8 cellular contexts compared by ENCODE assay signal in genomic region chr1:202315576-202316168, GRCh38. TPM values are rescaled to one million over a fixed set of nuclear protein-coding genes. Genes with fewer than 3 reads are reported as not detected.
DNase-seq lines count a peak whose midpoint lies in the region; ATAC-seq and TF ChIP-seq lines count a peak whose summit lies in the region.

No MANE protein-coding gene starts in this region.

- DNase-seq in A172 (ENCODE audit: low spot score) = peak; percentile 75
- peak; percentile 87 for DNase-seq in NCI-H1436 (lab: John Stamatoyannopoulos, UW)
- DNase-seq in T follicular helper cell (ENCODE audit: low read depth) = peak; percentile 58
- DNase-seq in activated naive CD8-positive, alpha-beta T cell treated with anti-CD3 and anti-CD28 coated beads, Interleukin-2, amount 50 U/mL, for 16 hours (ENCODE audit: low read depth, low spot score) = peak; percentile 45
- peak; percentile 61 to 70 for DNase-seq in heart right ventricle
- peak; percentile 44 for DNase-seq in pulmonary artery endothelial cell (ENCODE audit: low read depth, low spot score)

- WGBS in heart right ventricle, 2 donors = 19 to 24% methylated on average over 9 of the region's 9 CpGs

- ATAC-seq in GM18868 (IDR thresholded peaks at IDR 0.05; ENCODE audit: unreplicated experiment) (peak; percentile 56), heart right ventricle (peak in 7 of 8 donors; percentile 57 to 87 (median 78)), HG03045 (IDR thresholded peaks at IDR 0.05; ENCODE audit: unreplicated experiment) (no peak)

- no peaks in the 10 kb centered on the region for H3K9me3 ChIP-seq in heart right ventricle

- peaks cover 0 to 18% (median 0%) of the 10 kb centered on the region in 7 donors for H3K27me3 ChIP-seq in heart right ventricle

- intact Hi-C loops in heart right ventricle (cut with DNase I) = loop anchor here in 9 of 10 donors (2.0 to 10.0 kb wide), 6 partner anchors 41 to 399 kb away; partner anchors contain the start of genes LGR6 (in 5 of the 9) and SYT2 (in 1 of the 9)

- TF ChIP-seq CTCF in heart right ventricle (IDR thresholded peaks at IDR 0.05) = peak; percentile 75 to 96 (median 89)

- peaks cover 0 to 12% (median 5%) of the 10 kb centered on the region in 9 donors for H3K4me1 ChIP-seq in heart right ventricle

- H3K4me3 ChIP-seq in heart right ventricle = no peak overlapping the region

- no peak overlapping the region for H3K27ac ChIP-seq in heart right ventricle

- no peaks in the 10 kb centered on the region for H3K36me3 ChIP-seq in heart right ventricle

RNA-seq across cellular contexts. Expression of gene UBE2T, which starts 26.1 kb away (rescaled TPM):
- total RNA-seq in A172 (2014; rRNA removed; shearing (Covaris generic)) = 202 and 205 TPM in 2 replicates
- total RNA-seq in heart right ventricle (10 to 100 TPM in 5 of 10 donors, 1 to 10 TPM in 5; 7.4 to 16.2 (median 10.2) TPM), pulmonary artery endothelial cell (35.2 and 51.3 TPM in 2 replicates)
- 10 to 100 TPM in 1 of 2 donors, 1 to 10 TPM in 1; 3.2 to 35.8 TPM for polyA plus RNA-seq in heart right ventricle

RNA-seq across cellular contexts. Expression of gene PPP1R12B, which starts 32.8 kb away (rescaled TPM):
- 5.6 and 15.6 TPM in 2 replicates for total RNA-seq in A172 (2014; rRNA removed; shearing (Covaris generic))
- total RNA-seq in heart right ventricle (100 to 1,000 TPM; 447 to 969 (median 632) TPM), pulmonary artery endothelial cell (5.2 and 15.8 TPM in 2 replicates)
- polyA plus RNA-seq in heart right ventricle = 10 to 100 TPM; 16.5 to 64.4 TPM

Comparison
In these comparisons a context has a peak if more than half of its experiments do, and no peak if none do; other contexts are left out.
1. RNA of gene PPP1R12B, which starts 32.8 kb away (total RNA-seq): 447 to 969 TPM in heart right ventricle; 5.6 to 15.6 TPM in A172 and 5.2 to 15.8 TPM in pulmonary artery endothelial cell; every median in the first group is over 10 times any median in the second.
2. Peak in every context shown above with its lines, with median percentiles within 50 percentile points of each other: DNase-seq.